In genomic region chr13:114112826-114113322, GRCh38 we compare ENCODE assay signal across 11 cellular contexts. TPM values are rescaled to one million over a fixed set of nuclear protein-coding genes. Genes with fewer than 3 reads are reported as not detected.
DNase-seq lines count a peak whose midpoint lies in the region; ATAC-seq and TF ChIP-seq lines count a peak whose summit lies in the region.
"Had no signal": no experiment of that assay in that cellular context is flagged by ENCODE, and none has a peak within 500 bp of the region (broad histone marks: within the 10 kb centered on the region; RNA-seq: fewer than 3 reads in every experiment).

No MANE protein-coding gene starts in this region.

- no peak overlapping the region for H3K23ac ChIP-seq in mesendoderm (ENCODE audit: low read length)

- no CpG with 5 or more reads among the region's 12 CpGs for WGBS in mesendoderm (ENCODE audit: extremely low coverage, insufficient coverage, low lambda C conversion rate)
- 83% methylated on average over 12 of the region's 12 CpGs; no CpG with 5 or more reads in 1 of the 2 donors for WGBS in transverse colon (ENCODE audit: low coverage in 1 of 2), 2 donors

- peak overlapping the region; percentile 49 for H3K27ac Mint-ChIP-seq in activated naive CD8-positive, alpha-beta T cell treated with anti-CD3 and anti-CD28 coated beads for 36 hours
- no peak overlapping the region for H3K27ac Mint-ChIP-seq in MCF 10A (ENCODE audit: low read depth, unreplicated experiment)

- H3K27ac ChIP-seq in left ventricle myocardium inferior (replicated peaks) (no peak overlapping the region), mesendoderm (ENCODE audit: low read depth, low read length) (peak overlapping the region; percentile 73), transverse colon (peak overlapping the region; percentile 30 to 65 (median 50))

- H3K27me3 ChIP-seq in left ventricle myocardium inferior (ENCODE audit: low read depth) (no peaks in the 10 kb centered on the region), mesendoderm (ENCODE audit: insufficient read depth, low read length, poor library complexity) (no peaks in the 10 kb centered on the region), transverse colon (no peaks in the 10 kb centered on the region)
- H3K27me3 ChIP-seq: colonic mucosa had no signal

- H3K79me1 ChIP-seq in mesendoderm (ENCODE audit: low read length): peaks cover 34% of the 10 kb centered on the region

- intact Hi-C loops in Right ventricle myocardium superior (cut with DNase I) (no loop called here), left ventricle myocardium inferior (cut with micrococcal nuclease) (no loop called here), transverse colon (cut with DNase I; ENCODE audit: low total_unique reads) (no loop called here), MCF 10A (cut with micrococcal nuclease) (no loop called here)

- no peak overlapping the region for H4K5ac ChIP-seq in mesendoderm (ENCODE audit: low read length)

- no peak overlapping the region for H2BK5ac ChIP-seq in mesendoderm (ENCODE audit: low read length)

- peaks cover 17% of the 10 kb centered on the region for H3K36me3 Mint-ChIP-seq in activated naive CD8-positive, alpha-beta T cell treated with anti-CD3 and anti-CD28 coated beads for 36 hours
- H3K36me3 Mint-ChIP-seq in MCF 10A (ENCODE audit: insufficient read depth, unreplicated experiment): no peaks in the 10 kb centered on the region

- peaks cover 70% of the 10 kb centered on the region for H3K4me1 Mint-ChIP-seq in activated naive CD8-positive, alpha-beta T cell treated with anti-CD3 and anti-CD28 coated beads for 36 hours
- H3K4me1 Mint-ChIP-seq in MCF 10A (ENCODE audit: insufficient read depth, unreplicated experiment): peaks cover 5% of the 10 kb centered on the region

- H3K36me3 ChIP-seq in left ventricle myocardium inferior: no peaks in the 10 kb centered on the region
- H3K36me3 ChIP-seq in mesendoderm (ENCODE audit: control insufficient read depth, insufficient read depth, low read length): no peaks in the 10 kb centered on the region
- no peaks in the 10 kb centered on the region for H3K36me3 ChIP-seq in transverse colon
- H3K36me3 ChIP-seq: colonic mucosa had no signal

- H3K9ac ChIP-seq in mesendoderm (ENCODE audit: low read length): no peak overlapping the region

- no peak overlapping the region for H3K4me3 Mint-ChIP-seq in activated naive CD8-positive, alpha-beta T cell treated with anti-CD3 and anti-CD28 coated beads for 36 hours
- H3K4me3 Mint-ChIP-seq in MCF 10A (ENCODE audit: unreplicated experiment): no peak overlapping the region

- no peaks in the 10 kb centered on the region for H3K9me3 ChIP-seq in left ventricle myocardium inferior (replicated peaks)
- no peaks in the 10 kb centered on the region for H3K9me3 ChIP-seq in transverse colon
- H3K9me3 ChIP-seq: colonic mucosa had no signal

- H3K4me3 ChIP-seq in left ventricle myocardium inferior (no peak overlapping the region), mesendoderm (ENCODE audit: low read length) (no peak overlapping the region), transverse colon (no peak overlapping the region)
- H3K4me3 ChIP-seq: colonic mucosa had no signal

- no peaks in the 10 kb centered on the region for H3K9me3 Mint-ChIP-seq in activated naive CD8-positive, alpha-beta T cell treated with anti-CD3 and anti-CD28 coated beads for 36 hours
- H3K9me3 Mint-ChIP-seq in MCF 10A (ENCODE audit: unreplicated experiment): no peaks in the 10 kb centered on the region

- peak overlapping the region; percentile 82 for H3K56ac ChIP-seq in mesendoderm (ENCODE audit: low read length)

- no peak for TF ChIP-seq POLR2A in transverse colon (IDR thresholded peaks at IDR 0.05)

- H2AK5ac ChIP-seq in mesendoderm (ENCODE audit: low read length): no peak overlapping the region

- BruUV-seq in MCF 10A (replicated peaks; lab: Mats Ljungman, UMichigan): no TSS peak

- H2BK120ac ChIP-seq in mesendoderm (ENCODE audit: low read depth, low read length): no peak overlapping the region

- H4K8ac ChIP-seq in mesendoderm (ENCODE audit: low read depth, low read length): no peak overlapping the region

- H3K4me1 ChIP-seq in left ventricle myocardium inferior: peaks cover 35% of the 10 kb centered on the region
- H3K4me1 ChIP-seq in mesendoderm (ENCODE audit: control insufficient read depth, low read depth, low read length): peaks cover 13% of the 10 kb centered on the region
- peaks cover 24 to 45% (median 35%) of the 10 kb centered on the region in 4 donors for H3K4me1 ChIP-seq in transverse colon
- H3K4me1 ChIP-seq: colonic mucosa had no signal

- no peak overlapping the region for H3K4me2 ChIP-seq in mesendoderm (ENCODE audit: low read length)

- peak overlapping the region; percentile 53 for H3K18ac ChIP-seq in mesendoderm (ENCODE audit: low read length)

- no peak for ATAC-seq in Right ventricle myocardium superior (ENCODE audit: poor library complexity)
- no peak for ATAC-seq in HG03442 (IDR thresholded peaks at IDR 0.05; ENCODE audit: unreplicated experiment)
- ATAC-seq in GM18861 (IDR thresholded peaks at IDR 0.05; ENCODE audit: unreplicated experiment): no peak

- no peaks in the 10 kb centered on the region for H3K27me3 Mint-ChIP-seq in activated naive CD8-positive, alpha-beta T cell treated with anti-CD3 and anti-CD28 coated beads for 36 hours
- H3K27me3 Mint-ChIP-seq in MCF 10A (ENCODE audit: insufficient read depth, unreplicated experiment): no peaks in the 10 kb centered on the region

- no peak for TF ChIP-seq EP300 in transverse colon (IDR thresholded peaks at IDR 0.05; ENCODE audit: low read depth)

- no peak overlapping the region for H2BK15ac ChIP-seq in mesendoderm (replicated peaks; ENCODE audit: low read depth)

- H3K79me2 ChIP-seq in mesendoderm (ENCODE audit: control insufficient read depth, insufficient read depth, low read length): peaks cover 23% of the 10 kb centered on the region

- POLR2A ChIA-PET in MCF 10A (lab: Yijun Ruan, JAX): interaction anchor here (0.8 kb wide), 1 partner anchor 64 kb away, joined by 3 read pairs; no protein-coding TSS in a partner anchor

- H3K4ac ChIP-seq in mesendoderm (ENCODE audit: low read depth, low read length): no peak overlapping the region

- in situ Hi-C loops in transverse colon (cut with MboI; ENCODE audit: low pct_ligation_motif_present in 1 of 4, low pct_unique_long_range_greater_than_20kb in 1 of 4, low sequenced_read_pairs in 3 of 4): no loop called here

- no peak for TF ChIP-seq CTCF in left ventricle myocardium inferior (IDR thresholded peaks at IDR 0.05; ENCODE audit: borderline replicate concordance)
- TF ChIP-seq CTCF in transverse colon (IDR thresholded peaks at IDR 0.05): no peak
- no peak for TF ChIP-seq CTCF in MCF 10A (IDR thresholded peaks at IDR 0.05; ENCODE audit: unreplicated experiment)

- DNase-seq in Right ventricle myocardium superior (peak; percentile 27), left ventricle myocardium inferior (no peak), mesendoderm (peak; percentile 75), transverse colon (peak; percentile 3), MCF 10A (ENCODE audit: unreplicated experiment) (no peak)
- no peak for DNase-seq in activated naive CD8-positive, alpha-beta T cell treated with anti-CD3 and anti-CD28 coated beads for 36 hours
- DNase-seq: activated CD4-positive, alpha-beta T cell treated with anti-CD3 and anti-CD28 coated beads, Interleukin-2, amount 50 U/mL, for 4 hours; colonic mucosa; hippocampal formation had no signal

- CTCF ChIA-PET in MCF 10A (lab: Yijun Ruan, JAX): interaction anchor here (0.6 kb wide), 1 partner anchor 46 kb away, joined by 3 read pairs; no protein-coding TSS in a partner anchor

RNA-seq across cellular contexts. Expression of gene RASA3, which starts 19.5 kb away (rescaled TPM):
- total RNA-seq in Right ventricle myocardium superior (11.2 TPM), left ventricle myocardium inferior (9.5 TPM), transverse colon (10 to 100 TPM in 1 of 4 donors, 1 to 10 TPM in 3; 4.4 to 15.6 (median 8.5) TPM), MCF 10A (2022) (9.1 and 12.1 TPM in 2 replicates)
- 10 to 100 TPM; 25.6 to 26.5 TPM for total RNA-seq in activated naive CD8-positive, alpha-beta T cell treated with anti-CD3 and anti-CD28 coated beads for 36 hours
- polyA plus RNA-seq in mesendoderm (2013, experiment 1 of 2): 11.0 TPM
- polyA plus RNA-seq in mesendoderm (2013, experiment 2 of 2): 11.3 TPM

Comparison
In these comparisons a context has a peak if more than half of its experiments do, and no peak if none do; other contexts are left out.
1. DNase-seq: peak in Right ventricle myocardium superior (single experiment), mesendoderm (single experiment) and transverse colon (single experiment); none in left ventricle myocardium inferior (single experiment), activated naive CD8-positive, alpha-beta T cell treated with anti-CD3 and anti-CD28 coated beads for 36 hours (single experiment) and MCF 10A (single experiment).